In the genomic region with DNA sequence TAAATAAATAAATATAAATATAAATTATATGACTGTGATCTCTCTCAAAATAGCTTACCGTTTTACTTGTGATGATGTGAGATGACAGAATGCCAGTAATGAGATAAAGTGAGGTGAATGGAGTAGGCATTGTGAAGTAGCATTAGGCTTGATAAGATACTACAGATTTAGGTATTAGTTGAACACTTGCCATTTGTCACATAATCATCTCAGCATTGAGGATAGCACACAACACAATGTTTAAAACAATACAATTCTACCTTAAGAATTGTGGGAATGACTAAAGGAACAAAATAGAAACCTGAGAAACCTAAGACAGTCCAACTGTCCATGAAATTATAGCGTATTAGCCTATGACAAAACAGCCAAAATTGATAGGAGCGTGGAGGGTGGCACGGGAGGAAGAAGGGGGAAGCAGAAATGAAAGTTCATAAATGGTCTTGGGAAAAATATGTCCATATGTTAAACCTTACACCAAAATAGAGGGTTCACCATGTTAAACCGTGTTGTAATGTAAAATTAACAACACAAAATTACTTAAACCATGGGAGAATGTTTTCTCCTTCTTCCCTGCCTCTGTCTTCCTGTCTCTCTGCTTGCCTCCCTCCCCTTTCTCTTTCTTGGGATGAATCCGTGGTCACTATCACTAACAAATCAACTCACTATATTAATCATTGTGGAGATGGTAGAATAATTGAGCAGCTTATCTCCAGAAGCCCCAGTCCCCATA, we compare ENCODE assay signal across 1 cellular context.
TF ChIP-seq lines count a peak whose summit lies in the region.

No MANE protein-coding gene starts in this region.

TF ChIP-seq in K562, 482 proteins besides CTCF, POLR2A, EP300 and RAD21 (continued from another document and continues in another):
- no peak for TF ChIP-seq TAL1 (IDR thresholded peaks at IDR 0.05)
- TF ChIP-seq, protein P1, sequence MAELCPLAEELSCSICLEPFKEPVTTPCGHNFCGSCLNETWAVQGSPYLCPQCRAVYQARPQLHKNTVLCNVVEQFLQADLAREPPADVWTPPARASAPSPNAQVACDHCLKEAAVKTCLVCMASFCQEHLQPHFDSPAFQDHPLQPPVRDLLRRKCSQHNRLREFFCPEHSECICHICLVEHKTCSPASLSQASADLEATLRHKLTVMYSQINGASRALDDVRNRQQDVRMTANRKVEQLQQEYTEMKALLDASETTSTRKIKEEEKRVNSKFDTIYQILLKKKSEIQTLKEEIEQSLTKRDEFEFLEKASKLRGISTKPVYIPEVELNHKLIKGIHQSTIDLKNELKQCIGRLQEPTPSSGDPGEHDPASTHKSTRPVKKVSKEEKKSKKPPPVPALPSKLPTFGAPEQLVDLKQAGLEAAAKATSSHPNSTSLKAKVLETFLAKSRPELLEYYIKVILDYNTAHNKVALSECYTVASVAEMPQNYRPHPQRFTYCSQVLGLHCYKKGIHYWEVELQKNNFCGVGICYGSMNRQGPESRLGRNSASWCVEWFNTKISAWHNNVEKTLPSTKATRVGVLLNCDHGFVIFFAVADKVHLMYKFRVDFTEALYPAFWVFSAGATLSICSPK (IDR thresholded peaks at IDR 0.05; ENCODE audit: borderline replicate concordance) = peak; percentile 32; the same call in 1 of the 2 replicates
- TF ChIP-seq NFE2 (IDR thresholded peaks at IDR 0.05; ENCODE audit: low read depth) = no peak
- TF ChIP-seq NELFE (IDR thresholded peaks at IDR 0.05; ENCODE audit: insufficient read depth, insufficient read length) = no peak
- TF ChIP-seq, protein P2, sequence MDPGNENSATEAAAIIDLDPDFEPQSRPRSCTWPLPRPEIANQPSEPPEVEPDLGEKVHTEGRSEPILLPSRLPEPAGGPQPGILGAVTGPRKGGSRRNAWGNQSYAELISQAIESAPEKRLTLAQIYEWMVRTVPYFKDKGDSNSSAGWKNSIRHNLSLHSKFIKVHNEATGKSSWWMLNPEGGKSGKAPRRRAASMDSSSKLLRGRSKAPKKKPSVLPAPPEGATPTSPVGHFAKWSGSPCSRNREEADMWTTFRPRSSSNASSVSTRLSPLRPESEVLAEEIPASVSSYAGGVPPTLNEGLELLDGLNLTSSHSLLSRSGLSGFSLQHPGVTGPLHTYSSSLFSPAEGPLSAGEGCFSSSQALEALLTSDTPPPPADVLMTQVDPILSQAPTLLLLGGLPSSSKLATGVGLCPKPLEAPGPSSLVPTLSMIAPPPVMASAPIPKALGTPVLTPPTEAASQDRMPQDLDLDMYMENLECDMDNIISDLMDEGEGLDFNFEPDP (CRISPR knock-in tag; IDR thresholded peaks at IDR 0.05) = no peak
- no peak for TF ChIP-seq RUNX1 (IDR thresholded peaks at IDR 0.05; ENCODE audit: low read depth)
- TF ChIP-seq ILK (tag; IDR thresholded peaks at IDR 0.05; ENCODE audit: borderline replicate concordance, low read depth) = no peak
- TF ChIP-seq CREBBP (IDR thresholded peaks at IDR 0.05; ENCODE audit: low read depth, low read length) = no peak
- peak; percentile 43 for TF ChIP-seq CCNT2 (IDR thresholded peaks at IDR 0.05; ENCODE audit: borderline replicate concordance, extremely low read depth, insufficient read length, low read depth, low read length)
- TF ChIP-seq SP1 (CRISPR knock-in tag; IDR thresholded peaks at IDR 0.05) = no peak
- peak; percentile 25; the same call in 1 of the 2 replicates for TF ChIP-seq KHSRP (IDR thresholded peaks at IDR 0.05)
- no peak for TF ChIP-seq TCFL5 (CRISPR knock-in tag; conservative IDR thresholded peaks at IDR 0.05)
- no peak for TF ChIP-seq GATAD2A (IDR thresholded peaks at IDR 0.05)
- TF ChIP-seq, protein P3, sequence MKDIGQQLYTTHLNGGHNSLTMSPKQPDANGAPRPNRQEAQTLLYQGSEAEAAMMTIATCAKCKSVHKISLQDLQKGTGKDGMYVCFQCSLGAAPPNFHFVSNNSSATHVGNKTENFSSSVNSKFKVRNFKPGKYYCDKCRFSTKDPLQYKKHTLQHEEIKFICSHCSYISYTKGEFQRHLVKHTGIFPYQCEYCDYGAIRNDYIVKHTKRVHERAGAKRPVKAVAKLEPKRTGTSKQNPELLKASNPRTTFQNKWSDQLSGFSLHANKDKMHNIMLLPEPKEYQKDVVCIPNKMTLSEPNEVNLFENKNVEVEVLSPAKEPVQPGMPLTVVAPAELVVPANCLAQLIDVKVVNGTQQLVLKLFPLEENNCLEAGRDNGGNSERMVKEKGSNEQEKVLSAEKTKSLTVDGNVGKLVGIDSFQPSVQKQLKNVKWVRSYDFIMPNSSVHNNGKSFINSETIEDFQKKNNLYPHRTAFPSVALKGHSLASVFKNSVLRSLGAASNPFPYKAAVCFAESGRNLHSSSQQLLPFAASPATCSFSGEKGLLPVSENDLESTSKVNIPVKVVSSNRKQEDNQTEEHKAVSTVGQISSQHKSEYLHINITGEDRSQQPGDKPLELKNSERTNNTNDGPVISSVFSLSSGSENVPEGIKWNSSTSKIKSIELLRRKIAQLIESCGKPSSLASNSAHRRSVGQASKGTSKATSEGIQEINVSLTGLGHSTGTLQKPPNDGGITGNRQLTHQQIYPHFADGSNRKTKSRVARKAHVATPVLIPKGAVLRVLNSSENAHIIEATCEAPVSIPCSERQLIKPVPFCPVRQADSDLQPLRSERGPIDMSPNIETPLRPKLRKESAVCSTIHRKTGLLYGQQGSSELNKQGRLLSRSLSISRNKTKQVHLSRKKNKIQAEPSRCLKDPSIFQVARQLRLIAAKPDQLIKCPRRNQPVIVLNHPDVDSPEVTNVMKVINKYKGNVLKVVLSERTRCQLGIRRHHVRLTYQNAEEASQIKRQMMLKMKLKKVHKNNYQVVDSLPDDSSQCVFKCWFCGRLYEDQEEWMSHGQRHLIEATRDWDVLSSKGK (CRISPR knock-in tag; IDR thresholded peaks at IDR 0.05) = 0 out of 2 replicates have a peak, but pooled peaks have one; percentile 31
- TF ChIP-seq, protein P4, sequence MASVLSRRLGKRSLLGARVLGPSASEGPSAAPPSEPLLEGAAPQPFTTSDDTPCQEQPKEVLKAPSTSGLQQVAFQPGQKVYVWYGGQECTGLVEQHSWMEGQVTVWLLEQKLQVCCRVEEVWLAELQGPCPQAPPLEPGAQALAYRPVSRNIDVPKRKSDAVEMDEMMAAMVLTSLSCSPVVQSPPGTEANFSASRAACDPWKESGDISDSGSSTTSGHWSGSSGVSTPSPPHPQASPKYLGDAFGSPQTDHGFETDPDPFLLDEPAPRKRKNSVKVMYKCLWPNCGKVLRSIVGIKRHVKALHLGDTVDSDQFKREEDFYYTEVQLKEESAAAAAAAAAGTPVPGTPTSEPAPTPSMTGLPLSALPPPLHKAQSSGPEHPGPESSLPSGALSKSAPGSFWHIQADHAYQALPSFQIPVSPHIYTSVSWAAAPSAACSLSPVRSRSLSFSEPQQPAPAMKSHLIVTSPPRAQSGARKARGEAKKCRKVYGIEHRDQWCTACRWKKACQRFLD (CRISPR knock-in tag; IDR thresholded peaks at IDR 0.05) = peak; percentile 74; the same call in 1 of the 2 replicates
- TF ChIP-seq, protein P5, sequence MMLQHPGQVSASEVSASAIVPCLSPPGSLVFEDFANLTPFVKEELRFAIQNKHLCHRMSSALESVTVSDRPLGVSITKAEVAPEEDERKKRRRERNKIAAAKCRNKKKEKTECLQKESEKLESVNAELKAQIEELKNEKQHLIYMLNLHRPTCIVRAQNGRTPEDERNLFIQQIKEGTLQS (IDR thresholded peaks at IDR 0.05) = no peak
- TF ChIP-seq, protein P5 (CRISPR knock-in tag; conservative IDR thresholded peaks at IDR 0.05) = no peak
- TF ChIP-seq, protein P6, sequence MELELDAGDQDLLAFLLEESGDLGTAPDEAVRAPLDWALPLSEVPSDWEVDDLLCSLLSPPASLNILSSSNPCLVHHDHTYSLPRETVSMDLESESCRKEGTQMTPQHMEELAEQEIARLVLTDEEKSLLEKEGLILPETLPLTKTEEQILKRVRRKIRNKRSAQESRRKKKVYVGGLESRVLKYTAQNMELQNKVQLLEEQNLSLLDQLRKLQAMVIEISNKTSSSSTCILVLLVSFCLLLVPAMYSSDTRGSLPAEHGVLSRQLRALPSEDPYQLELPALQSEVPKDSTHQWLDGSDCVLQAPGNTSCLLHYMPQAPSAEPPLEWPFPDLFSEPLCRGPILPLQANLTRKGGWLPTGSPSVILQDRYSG (tag; conservative IDR thresholded peaks at IDR 0.05; ENCODE audit: low read depth) = no peak
- TF ChIP-seq ZNF780A (CRISPR knock-in tag; IDR thresholded peaks at IDR 0.05) = no peak
- TF ChIP-seq RBFOX2 (IDR thresholded peaks at IDR 0.05; ENCODE audit: low read depth, low read length) = peak; percentile 47; the same call in 1 of the 2 replicates
- no peak for TF ChIP-seq GTF2A2 (tag; IDR thresholded peaks at IDR 0.05)
- TF ChIP-seq, protein P7, sequence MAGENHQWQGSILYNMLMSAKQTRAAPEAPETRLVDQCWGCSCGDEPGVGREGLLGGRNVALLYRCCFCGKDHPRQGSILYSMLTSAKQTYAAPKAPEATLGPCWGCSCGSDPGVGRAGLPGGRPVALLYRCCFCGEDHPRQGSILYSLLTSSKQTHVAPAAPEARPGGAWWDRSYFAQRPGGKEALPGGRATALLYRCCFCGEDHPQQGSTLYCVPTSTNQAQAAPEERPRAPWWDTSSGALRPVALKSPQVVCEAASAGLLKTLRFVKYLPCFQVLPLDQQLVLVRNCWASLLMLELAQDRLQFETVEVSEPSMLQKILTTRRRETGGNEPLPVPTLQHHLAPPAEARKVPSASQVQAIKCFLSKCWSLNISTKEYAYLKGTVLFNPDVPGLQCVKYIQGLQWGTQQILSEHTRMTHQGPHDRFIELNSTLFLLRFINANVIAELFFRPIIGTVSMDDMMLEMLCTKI (IDR thresholded peaks at IDR 0.05; ENCODE audit: partially characterized antibody) = no peak
- no peak for TF ChIP-seq SREBF1 (IDR thresholded peaks at IDR 0.05; ENCODE audit: borderline replicate concordance, low read depth, low read length)
- TF ChIP-seq, protein P8, sequence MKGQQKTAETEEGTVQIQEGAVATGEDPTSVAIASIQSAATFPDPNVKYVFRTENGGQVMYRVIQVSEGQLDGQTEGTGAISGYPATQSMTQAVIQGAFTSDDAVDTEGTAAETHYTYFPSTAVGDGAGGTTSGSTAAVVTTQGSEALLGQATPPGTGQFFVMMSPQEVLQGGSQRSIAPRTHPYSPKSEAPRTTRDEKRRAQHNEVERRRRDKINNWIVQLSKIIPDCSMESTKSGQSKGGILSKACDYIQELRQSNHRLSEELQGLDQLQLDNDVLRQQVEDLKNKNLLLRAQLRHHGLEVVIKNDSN (CRISPR knock-in tag; IDR thresholded peaks at IDR 0.05) = no peak
- TF ChIP-seq, protein P9, sequence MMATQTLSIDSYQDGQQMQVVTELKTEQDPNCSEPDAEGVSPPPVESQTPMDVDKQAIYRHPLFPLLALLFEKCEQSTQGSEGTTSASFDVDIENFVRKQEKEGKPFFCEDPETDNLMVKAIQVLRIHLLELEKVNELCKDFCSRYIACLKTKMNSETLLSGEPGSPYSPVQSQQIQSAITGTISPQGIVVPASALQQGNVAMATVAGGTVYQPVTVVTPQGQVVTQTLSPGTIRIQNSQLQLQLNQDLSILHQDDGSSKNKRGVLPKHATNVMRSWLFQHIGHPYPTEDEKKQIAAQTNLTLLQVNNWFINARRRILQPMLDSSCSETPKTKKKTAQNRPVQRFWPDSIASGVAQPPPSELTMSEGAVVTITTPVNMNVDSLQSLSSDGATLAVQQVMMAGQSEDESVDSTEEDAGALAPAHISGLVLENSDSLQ (IDR thresholded peaks at IDR 0.05) = no peak
- no peak for TF ChIP-seq FOXM1 (IDR thresholded peaks at IDR 0.05; ENCODE audit: low read depth)
- no peak for TF ChIP-seq FOXM1 (CRISPR knock-in tag; IDR thresholded peaks at IDR 0.05; ENCODE audit: low read depth)
- peak; percentile 19; the same call in 1 of the 2 replicates for TF ChIP-seq ZKSCAN1 (IDR thresholded peaks at IDR 0.05; ENCODE audit: low read depth, low read length)
- TF ChIP-seq TEAD1 (CRISPR knock-in tag; IDR thresholded peaks at IDR 0.05) = peak in 1 of 2 experiments; percentile 6; a peak in 1 of 4 replicates
- TF ChIP-seq ZNF696 (CRISPR knock-in tag; conservative IDR thresholded peaks at IDR 0.05) = no peak
- no peak for TF ChIP-seq CXXC5 (CRISPR knock-in tag; IDR thresholded peaks at IDR 0.05)
- TF ChIP-seq, protein P10, sequence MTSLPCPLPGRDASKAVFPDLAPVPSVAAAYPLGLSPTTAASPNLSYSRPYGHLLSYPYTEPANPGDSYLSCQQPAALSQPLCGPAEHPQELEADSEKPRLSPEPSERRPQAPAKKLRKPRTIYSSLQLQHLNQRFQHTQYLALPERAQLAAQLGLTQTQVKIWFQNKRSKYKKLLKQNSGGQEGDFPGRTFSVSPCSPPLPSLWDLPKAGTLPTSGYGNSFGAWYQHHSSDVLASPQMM (CRISPR knock-in tag; IDR thresholded peaks at IDR 0.05) = peak; percentile 19; the same call in 1 of the 2 replicates
- peak; percentile 11; the same call in 1 of the 2 replicates for TF ChIP-seq GATAD2B (IDR thresholded peaks at IDR 0.05; ENCODE audit: borderline replicate concordance)
- TF ChIP-seq ZNF445 (CRISPR knock-in tag; IDR thresholded peaks at IDR 0.05; ENCODE audit: low read depth) = peak; percentile 26; the same call in 1 of the 2 replicates
- TF ChIP-seq GABPB1 (CRISPR knock-in tag; IDR thresholded peaks at IDR 0.05) = no peak
